1 cellular context compared by ENCODE assay signal in the genomic region with DNA sequence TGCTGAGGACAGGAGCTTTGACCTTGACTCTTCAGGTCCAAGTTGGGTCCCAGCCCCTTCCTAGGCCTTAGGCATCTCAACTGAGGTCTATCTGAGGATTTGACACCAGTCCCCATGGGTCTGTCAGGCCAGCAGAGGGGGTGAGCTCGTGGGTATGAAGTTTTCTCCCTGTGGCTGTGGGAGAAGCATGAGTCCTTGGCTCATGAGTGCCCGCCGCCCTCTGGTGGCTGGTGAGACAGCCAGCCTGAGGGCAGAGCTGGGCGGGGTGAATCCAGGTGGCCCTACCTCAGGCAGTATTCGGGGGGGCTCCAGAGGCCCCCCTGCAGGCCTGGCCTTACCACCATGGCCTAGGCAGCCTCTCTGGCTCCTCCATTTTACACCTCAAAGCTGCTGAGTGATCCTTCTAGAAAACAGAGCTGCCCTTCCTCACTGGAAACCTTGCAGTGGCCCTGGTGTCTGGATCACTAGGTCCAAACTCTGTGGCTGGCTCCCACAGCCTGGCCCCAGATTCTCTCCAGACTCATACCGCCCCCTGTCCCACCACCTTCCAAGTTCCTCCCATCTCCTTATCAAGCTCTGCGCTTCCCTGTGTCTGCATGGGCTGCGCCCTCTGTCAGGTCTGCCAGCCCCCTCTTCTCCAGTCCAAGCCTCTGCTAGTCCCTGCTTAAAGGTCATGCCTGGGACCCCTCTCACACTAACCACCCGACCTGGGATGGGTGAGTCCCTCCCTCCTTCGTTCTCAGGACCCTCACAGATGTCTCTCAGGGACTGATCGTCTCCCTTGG.
TF ChIP-seq lines count a peak whose summit lies in the region.

No MANE protein-coding gene starts in this region.

TF ChIP-seq in endothelial cell of umbilical vein, 7 proteins besides CTCF, POLR2A, EP300 and RAD21:
- no peak for TF ChIP-seq JUN (IDR thresholded peaks at IDR 0.05; ENCODE audit: borderline replicate concordance, insufficient read depth, insufficient read length, low read depth)
- TF ChIP-seq, protein P1, sequence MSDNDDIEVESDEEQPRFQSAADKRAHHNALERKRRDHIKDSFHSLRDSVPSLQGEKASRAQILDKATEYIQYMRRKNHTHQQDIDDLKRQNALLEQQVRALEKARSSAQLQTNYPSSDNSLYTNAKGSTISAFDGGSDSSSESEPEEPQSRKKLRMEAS (IDR thresholded peaks at IDR 0.05; ENCODE audit: insufficient read depth, insufficient read length) = peak; percentile 28
